In the genomic region with DNA sequence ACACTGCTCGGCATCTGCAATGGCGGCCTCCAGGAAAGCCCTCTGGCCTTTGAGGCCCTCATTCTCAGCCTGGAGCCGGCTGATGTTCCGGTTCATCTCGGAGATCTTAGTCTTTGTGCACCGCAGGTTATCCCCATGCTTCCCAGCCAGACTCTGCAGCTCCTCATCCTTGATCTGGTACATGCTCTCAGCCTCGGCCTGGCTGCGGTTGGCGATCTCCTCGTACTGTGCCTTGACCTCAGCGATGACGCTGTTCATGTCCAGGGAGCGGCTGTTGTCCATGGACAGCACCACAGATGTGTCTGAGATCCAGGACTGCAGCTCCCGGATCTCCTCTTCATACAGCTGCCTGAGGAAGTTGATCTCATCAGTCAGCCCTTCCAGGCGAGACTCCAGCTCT, we compare ENCODE assay signal across 29 cellular contexts.
"Had no signal": no experiment of that assay in that cellular context is flagged by ENCODE, and none has a peak within 500 bp of the region (broad histone marks: within the 10 kb centered on the region; RNA-seq: fewer than 3 reads in every experiment).

No MANE protein-coding gene starts in this region.

- H3K27me3 ChIP-seq: neural progenitor cell, ovary, right atrium auricular region, suprapubic skin, tibial artery, upper lobe of right lung, uterus had no signal

- H3K36me3 ChIP-seq: ovary, uterus had no signal

- DNase-seq: hippocampal formation; kidney glomerular epithelial cell; left cardiac atrium; lower lobe of right lung; mammary epithelial cell; mesendoderm; naive B cell; natural killer cell; nephron progenitor cell; ovary; stimulated activated CD4-positive, alpha-beta T cell treated with anti-CD3 and anti-CD28 coated beads, Interleukin-12 subunit alpha, Interleukin-12 subunit beta, amount 100 ng/mL, for 4 hours; stimulated activated CD4-positive, alpha-beta T cell treated with anti-CD3 and anti-CD28 coated beads, Interleukin-15, amount 100 ng/mL, for 24 hours; stimulated activated CD4-positive, alpha-beta T cell treated with anti-CD3 and anti-CD28 coated beads, Interleukin-2, amount 100 ng/mL, for 24 hours; stimulated activated CD4-positive, alpha-beta T cell treated with anti-CD3 and anti-CD28 coated beads, Interleukin-4, amount 100 ng/mL, for 1 hour; stimulated activated naive CD4-positive, alpha-beta T cell; tibial artery; trophoblast cell; upper lobe of right lung; uterus had no signal

- H3K27me3 Mint-ChIP-seq: naive B cell; progenitor cell of endocrine pancreas; stimulated activated naive CD8-positive, alpha-beta T cell treated with anti-CD3 and anti-CD28 coated beads, Interleukin-15, Interleukin-2, amounts not matched to agents 100 ng/mL and 50 ng/mL, for 24 hours had no signal

- H3K4me1 ChIP-seq: lower lobe of right lung, neural progenitor cell, right atrium auricular region, suprapubic skin, upper lobe of right lung, uterus had no signal

- H3K4me3 ChIP-seq: lower lobe of right lung, neural progenitor cell, ovary, right atrium auricular region, skin epidermis, suprapubic skin, thoracic aorta, tibial artery, upper lobe of right lung, uterus had no signal

- H3K9me3 ChIP-seq: lower lobe of right lung, ovary, right atrium auricular region, suprapubic skin, thoracic aorta, tibial artery, upper lobe of right lung, uterus had no signal

- H3K9me3 Mint-ChIP-seq: mesothelial cell of epicardium; naive B cell; natural killer cell; nephron progenitor cell; neural progenitor cell; stimulated activated naive CD8-positive, alpha-beta T cell treated with anti-CD3 and anti-CD28 coated beads, Interleukin-15, Interleukin-2, amounts not matched to agents 100 ng/mL and 50 ng/mL, for 24 hours had no signal

- H3K27ac Mint-ChIP-seq: mesothelial cell of epicardium; natural killer cell; nephron progenitor cell; neural progenitor cell; progenitor cell of endocrine pancreas; stimulated activated naive CD8-positive, alpha-beta T cell treated with anti-CD3 and anti-CD28 coated beads, Interleukin-15, Interleukin-2, amounts not matched to agents 100 ng/mL and 50 ng/mL, for 24 hours had no signal

- ATAC-seq: left cardiac atrium, left lobe of liver, lower lobe of right lung, natural killer cell, sciatic nerve, upper lobe of right lung had no signal

- H3K4me3 Mint-ChIP-seq: mesothelial cell of epicardium; naive B cell; natural killer cell; nephron progenitor cell; neural progenitor cell; stimulated activated naive CD8-positive, alpha-beta T cell treated with anti-CD3 and anti-CD28 coated beads, Interleukin-15, Interleukin-2, amounts not matched to agents 100 ng/mL and 50 ng/mL, for 24 hours had no signal

- H3K27ac ChIP-seq: lower lobe of right lung, neural progenitor cell, ovary, right atrium auricular region, skin epidermis, suprapubic skin, thoracic aorta, tibial artery, upper lobe of right lung, uterus had no signal

- H3K4me1 Mint-ChIP-seq: nephron progenitor cell, neural progenitor cell had no signal
